23 cellular contexts compared by ENCODE assay signal in the genomic region with DNA sequence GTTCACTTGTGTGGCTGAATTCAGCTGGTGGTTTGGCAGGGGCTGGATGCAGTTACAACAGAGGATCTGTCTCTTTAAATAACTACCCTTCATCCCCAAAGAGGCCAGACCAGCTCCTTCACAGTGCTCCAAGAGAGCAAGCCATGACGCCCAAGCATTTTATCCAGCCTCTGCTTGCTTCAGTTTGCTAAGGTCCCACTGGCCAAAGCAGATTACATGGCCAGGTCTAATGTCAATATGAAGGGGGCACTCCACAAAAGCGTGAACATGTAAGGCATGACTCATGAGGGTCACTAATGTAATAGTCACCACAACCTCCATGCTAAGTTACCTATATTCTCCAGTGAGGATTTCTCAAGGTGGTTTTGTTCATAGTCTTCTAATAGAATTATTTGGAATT.
DNase-seq lines count a peak whose midpoint lies in the region; TF ChIP-seq lines count a peak whose summit lies in the region.
"Had no signal": no experiment of that assay in that cellular context is flagged by ENCODE, and none has a peak within 500 bp of the region (broad histone marks: within the 10 kb centered on the region; RNA-seq: fewer than 3 reads in every experiment).

No MANE protein-coding gene starts in this region.

- H3K4me3 ChIP-seq in HEK293 (ENCODE audit: low read depth, low read length) (no peak overlapping the region), parathyroid adenoma (ENCODE audit: low read depth, low read length) (no peak overlapping the region), WERI-Rb-1 (ENCODE audit: low read depth, low read length) (no peak overlapping the region)
- H3K4me3 ChIP-seq: HAP-1, pancreas, stomach had no signal

- CTCF ChIA-PET in HEK293 (lab: Yijun Ruan, JAX) = no interaction called here

- peak; percentile 7 for DNase-seq in DMS53 (lab: John Stamatoyannopoulos, UW)
- DNase-seq in DMS53 treated with DMSO at 0.1 percent for 48 hours (lab: John Stamatoyannopoulos, UW; ENCODE audit: unreplicated experiment) = no peak
- peak; percentile 28 for DNase-seq in cerebellar cortex (ENCODE audit: low spot score)
- DNase-seq in HFFc6 = no peak
- no peak for DNase-seq in activated CD4-positive, alpha-beta T cell treated with anti-CD3 and anti-CD28 coated beads, Interleukin-2, amount 10 ng/mL, durations not matched to agents 24 days and 14 days
- no peak for DNase-seq in WERI-Rb-1
- DNase-seq: activated CD4-positive, alpha-beta T cell treated with anti-CD3 and anti-CD28 coated beads for 48 hours; effector CD4-positive, alpha-beta T cell; head of caudate nucleus; immature natural killer cell; NCI-H1694 treated with DMSO at 0.1 percent for 48 hours; NCI-H774; OCI-M1; pancreas; stimulated activated CD4-positive, alpha-beta T cell treated with anti-CD3 and anti-CD28 coated beads, Interleukin-2, amount 100 ng/mL, for 24 hours; stomach; T1000 had no signal

- H3K36me3 Mint-ChIP-seq in HFFc6 (ENCODE audit: low read depth) = peaks cover 27% of the 10 kb centered on the region
- H3K36me3 Mint-ChIP-seq in activated CD4-positive, alpha-beta T cell treated with anti-CD3 and anti-CD28 coated beads, Interleukin-2, amount 10 ng/mL, durations not matched to agents 24 days and 14 days (ENCODE audit: low read depth) = peaks cover 9% of the 10 kb centered on the region

- H3K9me3 ChIP-seq in HEK293 (ENCODE audit: control insufficient read depth, insufficient read depth, low read depth, low read length) = no peaks in the 10 kb centered on the region
- no peaks in the 10 kb centered on the region for H3K9me3 ChIP-seq in parathyroid adenoma (ENCODE audit: control insufficient read depth, low read length)
- H3K9me3 ChIP-seq in WERI-Rb-1 (ENCODE audit: severe bottlenecking) = no peaks in the 10 kb centered on the region
- H3K9me3 ChIP-seq: HAP-1, pancreas, stomach had no signal

- H3K27ac ChIP-seq in HEK293 (ENCODE audit: extremely low read depth, low read depth, low read length) = no peak overlapping the region
- H3K27ac ChIP-seq in parathyroid adenoma = peak overlapping the region; percentile 67
- no peak overlapping the region for H3K27ac ChIP-seq in WERI-Rb-1
- H3K27ac ChIP-seq: 22Rv1, pancreas, stomach had no signal

- H3K4me2 ChIP-seq in parathyroid adenoma (ENCODE audit: low read length) = no peak overlapping the region

- H3K79me2 ChIP-seq in parathyroid adenoma = peaks cover 40% of the 10 kb centered on the region

- H3K4me1 ChIP-seq in HEK293 (ENCODE audit: control insufficient read depth, insufficient read depth, low read length) (peaks cover 24% of the 10 kb centered on the region), parathyroid adenoma (peaks cover 27% of the 10 kb centered on the region)

- no peak overlapping the region for H2AFZ ChIP-seq in parathyroid adenoma

- no peaks in the 10 kb centered on the region for H3K27me3 Mint-ChIP-seq in HFFc6 (ENCODE audit: insufficient read depth)
- H3K27me3 Mint-ChIP-seq in activated CD4-positive, alpha-beta T cell treated with anti-CD3 and anti-CD28 coated beads, Interleukin-2, amount 10 ng/mL, durations not matched to agents 24 days and 14 days = no peaks in the 10 kb centered on the region
- H3K27me3 Mint-ChIP-seq: central memory CD8-positive, alpha-beta T cell; type B pancreatic cell had no signal

- TF ChIP-seq CTCF in HEK293 (tag by site-specific recombination; IDR thresholded peaks at IDR 0.05) (no peak), parathyroid adenoma (IDR thresholded peaks at IDR 0.05) (no peak), HFFc6 (IDR thresholded peaks at IDR 0.05) (no peak), WERI-Rb-1 (IDR thresholded peaks at IDR 0.05; ENCODE audit: low read depth, low read length) (no peak)

- no peak overlapping the region for H3K27ac Mint-ChIP-seq in HFFc6
- no peak overlapping the region for H3K27ac Mint-ChIP-seq in activated CD4-positive, alpha-beta T cell treated with anti-CD3 and anti-CD28 coated beads, Interleukin-2, amount 10 ng/mL, durations not matched to agents 24 days and 14 days
- H3K27ac Mint-ChIP-seq: type B pancreatic cell had no signal

- H3K27me3 ChIP-seq in parathyroid adenoma (ENCODE audit: control insufficient read depth, insufficient read depth, low read length) = no peaks in the 10 kb centered on the region
- H3K27me3 ChIP-seq in WERI-Rb-1 (ENCODE audit: insufficient read depth, low read depth, severe bottlenecking) = no peaks in the 10 kb centered on the region
- H3K27me3 ChIP-seq: pancreas, stomach had no signal

- intact Hi-C loops in activated CD4-positive, alpha-beta T cell treated with anti-CD3 and anti-CD28 coated beads, Interleukin-2, amount 10 ng/mL, durations not matched to agents 24 days and 14 days (cut with micrococcal nuclease) = no loop called here

- H3K4me1 Mint-ChIP-seq in HFFc6 (ENCODE audit: low read depth) = peaks cover 53% of the 10 kb centered on the region
- H3K4me1 Mint-ChIP-seq in activated CD4-positive, alpha-beta T cell treated with anti-CD3 and anti-CD28 coated beads, Interleukin-2, amount 10 ng/mL, durations not matched to agents 24 days and 14 days = peaks cover 9% of the 10 kb centered on the region

- H3K36me3 ChIP-seq in HEK293 (ENCODE audit: control insufficient read depth in 2 of 2, insufficient read depth in 1 of 2, low read length in 2 of 2) = peaks cover 0 to 9% of the 10 kb centered on the region in 2 experiments; a peak in 2 of 3 replicates
- no peaks in the 10 kb centered on the region for H3K36me3 ChIP-seq in parathyroid adenoma (ENCODE audit: control insufficient read depth, insufficient read depth, low read length)
- H3K36me3 ChIP-seq in WERI-Rb-1 = no peaks in the 10 kb centered on the region
- H3K36me3 ChIP-seq: pancreas had no signal

- H3K9me3 Mint-ChIP-seq in HFFc6 = no peaks in the 10 kb centered on the region
- H3K9me3 Mint-ChIP-seq in activated CD4-positive, alpha-beta T cell treated with anti-CD3 and anti-CD28 coated beads, Interleukin-2, amount 10 ng/mL, durations not matched to agents 24 days and 14 days = no peaks in the 10 kb centered on the region
- H3K9me3 Mint-ChIP-seq: central memory CD8-positive, alpha-beta T cell; type B pancreatic cell had no signal

- H3K9ac ChIP-seq in parathyroid adenoma = no peak overlapping the region

- H3K4me3 Mint-ChIP-seq in HFFc6 = no peak overlapping the region
- H3K4me3 Mint-ChIP-seq in activated CD4-positive, alpha-beta T cell treated with anti-CD3 and anti-CD28 coated beads, Interleukin-2, amount 10 ng/mL, durations not matched to agents 24 days and 14 days = no peak overlapping the region
- H3K4me3 Mint-ChIP-seq: central memory CD8-positive, alpha-beta T cell; immature natural killer cell; type B pancreatic cell had no signal

- POLR2A ChIA-PET in HEK293 (lab: Yijun Ruan, JAX) = no interaction called here

TF ChIP-seq in HEK293, 187 proteins besides CTCF, POLR2A, EP300 and RAD21:
- no peak for TF ChIP-seq FEZF1 (tag by site-specific recombination; IDR thresholded peaks at IDR 0.05)
- TF ChIP-seq ZNF677 (tag by site-specific recombination; IDR thresholded peaks at IDR 0.05) = no peak
- no peak for TF ChIP-seq ZNF571 (tag by site-specific recombination; IDR thresholded peaks at IDR 0.05)
- TF ChIP-seq ZNF354C (tag by site-specific recombination; IDR thresholded peaks at IDR 0.05; ENCODE audit: borderline replicate concordance, low read depth) = no peak
- TF ChIP-seq ZNF600 (tag by site-specific recombination; IDR thresholded peaks at IDR 0.05) = peak; percentile 59; the same call in 1 of the 2 replicates
- no peak for TF ChIP-seq ZNF555 (tag by site-specific recombination; conservative IDR thresholded peaks at IDR 0.05)
- TF ChIP-seq, protein P1, sequence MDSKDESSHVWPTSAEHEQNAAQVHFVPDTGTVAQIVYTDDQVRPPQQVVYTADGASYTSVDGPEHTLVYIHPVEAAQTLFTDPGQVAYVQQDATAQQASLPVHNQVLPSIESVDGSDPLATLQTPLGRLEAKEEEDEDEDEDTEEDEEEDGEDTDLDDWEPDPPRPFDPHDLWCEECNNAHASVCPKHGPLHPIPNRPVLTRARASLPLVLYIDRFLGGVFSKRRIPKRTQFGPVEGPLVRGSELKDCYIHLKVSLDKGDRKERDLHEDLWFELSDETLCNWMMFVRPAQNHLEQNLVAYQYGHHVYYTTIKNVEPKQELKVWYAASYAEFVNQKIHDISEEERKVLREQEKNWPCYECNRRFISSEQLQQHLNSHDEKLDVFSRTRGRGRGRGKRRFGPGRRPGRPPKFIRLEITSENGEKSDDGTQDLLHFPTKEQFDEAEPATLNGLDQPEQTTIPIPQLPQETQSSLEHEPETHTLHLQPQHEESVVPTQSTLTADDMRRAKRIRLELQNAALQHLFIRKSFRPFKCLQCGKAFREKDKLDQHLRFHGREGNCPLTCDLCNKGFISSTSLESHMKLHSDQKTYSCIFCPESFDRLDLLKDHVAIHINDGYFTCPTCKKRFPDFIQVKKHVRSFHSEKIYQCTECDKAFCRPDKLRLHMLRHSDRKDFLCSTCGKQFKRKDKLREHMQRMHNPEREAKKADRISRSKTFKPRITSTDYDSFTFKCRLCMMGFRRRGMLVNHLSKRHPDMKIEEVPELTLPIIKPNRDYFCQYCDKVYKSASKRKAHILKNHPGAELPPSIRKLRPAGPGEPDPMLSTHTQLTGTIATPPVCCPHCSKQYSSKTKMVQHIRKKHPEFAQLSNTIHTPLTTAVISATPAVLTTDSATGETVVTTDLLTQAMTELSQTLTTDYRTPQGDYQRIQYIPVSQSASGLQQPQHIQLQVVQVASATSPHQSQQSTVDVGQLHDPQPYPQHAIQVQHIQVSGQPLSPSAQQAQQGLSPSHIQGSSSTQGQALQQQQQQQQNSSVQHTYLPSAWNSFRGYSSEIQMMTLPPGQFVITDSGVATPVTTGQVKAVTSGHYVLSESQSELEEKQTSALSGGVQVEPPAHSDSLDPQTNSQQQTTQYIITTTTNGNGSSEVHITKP (tag by site-specific recombination; IDR thresholded peaks at IDR 0.05) = 0 out of 2 replicates have a peak, but pooled peaks have one; percentile 14

Comparison
In these comparisons a context has a peak if more than half of its experiments do, and no peak if none do; other contexts are left out.
1. DNase-seq: peak in DMS53 (single experiment) and cerebellar cortex (single experiment); none in DMS53 treated with DMSO at 0.1 percent for 48 hours (single experiment), HFFc6 (single experiment), activated CD4-positive, alpha-beta T cell treated with anti-CD3 and anti-CD28 coated beads, Interleukin-2, amount 10 ng/mL, durations not matched to agents 24 days and 14 days (single experiment) and WERI-Rb-1 (single experiment).